In genomic region chr9:89311346-89312153, GRCh38 we compare ENCODE assay signal across 8 cellular contexts. TPM values are rescaled to one million over a fixed set of nuclear protein-coding genes. Genes with fewer than 3 reads are reported as not detected.
DNase-seq lines count a peak whose midpoint lies in the region; ATAC-seq and TF ChIP-seq lines count a peak whose summit lies in the region.

No MANE protein-coding gene starts in this region.

- peak overlapping the region; percentile 82 for H3K27ac ChIP-seq in muscle layer of duodenum (ENCODE audit: low read length)

- H3K9ac ChIP-seq in endocrine pancreas (ENCODE audit: control insufficient read depth, insufficient read depth, low read length): no peak overlapping the region

- DNase-seq in BE2C (no peak), RKO (ENCODE audit: low spot score) (peak; percentile 53), DMS114 treated with DMSO at 0.1 percent for 48 hours (lab: John Stamatoyannopoulos, UW; ENCODE audit: unreplicated experiment) (no peak), NCI-H345 treated with DMSO at 0.1 percent for 48 hours (lab: John Stamatoyannopoulos, UW; ENCODE audit: unreplicated experiment) (no peak)

- no peak for TF ChIP-seq CTCF in BE2C (IDR thresholded peaks at IDR 0.05; ENCODE audit: low read depth, low read length)

- H3K4me3 ChIP-seq in BE2C (ENCODE audit: low read depth, low read length) (peak overlapping the region; percentile 74), endocrine pancreas (ENCODE audit: control insufficient read depth, insufficient read depth, low read length) (peak overlapping the region; percentile 22), muscle layer of duodenum (ENCODE audit: low read depth in 1 of 2, low read length in 2 of 2) (peak overlapping the region; percentile 78 to 82)

- peak; percentile 1 for ATAC-seq in GM21825 (IDR thresholded peaks at IDR 0.05; ENCODE audit: unreplicated experiment)
- ATAC-seq in GM18520 (IDR thresholded peaks at IDR 0.05; ENCODE audit: unreplicated experiment): no peak

- H3K4me1 ChIP-seq in BE2C: no peaks in the 10 kb centered on the region
- H3K4me1 ChIP-seq in endocrine pancreas (ENCODE audit: control insufficient read depth, insufficient read depth, low read length): no peaks in the 10 kb centered on the region
- H3K4me1 ChIP-seq in muscle layer of duodenum (ENCODE audit: control insufficient read depth in 1 of 2, insufficient read depth in 2 of 2, low read length in 2 of 2): peaks cover 0 to 9% of the 10 kb centered on the region in 2 donors

- H3K27me3 ChIP-seq in BE2C (no peaks in the 10 kb centered on the region), endocrine pancreas (ENCODE audit: control insufficient read depth, insufficient read depth, low read length) (no peaks in the 10 kb centered on the region), muscle layer of duodenum (ENCODE audit: low read depth, low read length) (no peaks in the 10 kb centered on the region)

- H3K36me3 ChIP-seq in BE2C (peaks cover 33% of the 10 kb centered on the region), endocrine pancreas (ENCODE audit: control insufficient read depth, insufficient read depth, low read length) (no peaks in the 10 kb centered on the region), muscle layer of duodenum (ENCODE audit: control insufficient read depth in 1 of 2, insufficient read depth in 2 of 2, low read length in 2 of 2) (peaks cover 0 to 4% of the 10 kb centered on the region in 2 donors)

- H3K9me3 ChIP-seq in BE2C: no peaks in the 10 kb centered on the region
- H3K9me3 ChIP-seq in endocrine pancreas (ENCODE audit: control insufficient read depth, low read length): no peaks in the 10 kb centered on the region
- no peaks in the 10 kb centered on the region for H3K9me3 ChIP-seq in muscle layer of duodenum (ENCODE audit: control insufficient read depth in 1 of 2, low read length in 2 of 2)

RNA-seq across cellular contexts. Expression of gene CKS2, which starts 0.6 kb away (rescaled TPM):
- 83.5 TPM for polyA plus RNA-seq in BE2C (2012; ENCODE audit: insufficient read depth, insufficient read length, low read depth)

RNA-seq across cellular contexts. Expression of gene SECISBP2, which starts 6.8 kb away (rescaled TPM):
- 45.0 TPM for polyA plus RNA-seq in BE2C (2012; ENCODE audit: insufficient read depth, insufficient read length, low read depth)

Comparison
In these comparisons a context has a peak if more than half of its experiments do, and no peak if none do; other contexts are left out.
1. H3K4me3 ChIP-seq: peak in every context shown above with its lines; median percentile 80 in muscle layer of duodenum; 74 in BE2C; 22 in endocrine pancreas.